In the genomic region with DNA sequence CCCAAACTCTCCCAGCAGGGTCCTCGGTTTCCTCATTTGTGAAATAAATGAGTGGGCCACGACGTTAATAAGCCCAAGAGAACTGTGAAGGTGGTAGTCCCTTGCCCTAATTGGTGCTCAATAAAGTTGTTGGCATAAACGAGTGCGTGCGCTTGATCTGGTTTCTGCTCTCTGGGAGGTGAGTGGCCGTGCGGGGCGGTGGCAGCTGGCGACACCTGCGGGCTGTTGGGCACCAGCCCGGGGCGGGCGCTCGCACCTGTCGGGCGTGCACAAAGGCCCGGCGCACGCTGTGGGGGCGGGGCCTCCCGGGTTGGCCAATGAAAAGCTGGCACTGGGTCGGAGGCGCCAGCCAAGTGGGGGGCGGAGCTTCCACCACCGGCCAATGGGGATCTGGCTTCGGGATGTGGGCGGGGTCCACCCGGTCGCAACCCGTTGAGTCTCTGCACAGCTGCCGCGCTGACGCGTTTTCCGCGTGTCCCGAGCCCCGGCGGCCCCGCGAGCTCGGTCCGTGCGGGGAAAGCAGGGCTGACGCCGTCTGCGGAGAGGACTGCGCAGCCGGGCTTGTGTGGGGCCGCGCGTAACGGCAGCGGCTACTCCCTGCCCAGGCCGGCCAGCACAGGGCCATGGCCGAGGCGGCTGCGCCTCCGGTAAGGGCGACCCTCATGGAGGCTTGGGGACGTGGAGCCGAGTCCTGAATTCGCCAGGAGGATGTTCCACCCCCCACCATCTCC, we compare ENCODE assay signal across 7 cellular contexts. TPM values are rescaled to one million over a fixed set of nuclear protein-coding genes. Genes with fewer than 3 reads are reported as not detected.
DNase-seq lines count a peak whose midpoint lies in the region; ATAC-seq and TF ChIP-seq lines count a peak whose summit lies in the region.

No MANE protein-coding gene starts in this region.

- CTCF ChIA-PET in WTC11 (lab: Charles Lee) = interaction anchor here (0.6 to 3.5 kb wide), 28 partner anchors 8 to 419 kb away, joined by 3 to 44 read pairs (median 3); partner anchors contain the start of genes ZNF212, ZNF282, ZNF398 and ZNF777

- H3K4me3 Mint-ChIP-seq in WTC11 (peak overlapping the region; percentile 98), immature natural killer cell (peak overlapping the region; percentile 89 to 97 (median 92))

- H3K9me3 Mint-ChIP-seq in WTC11 = no peaks in the 10 kb centered on the region
- H3K9me3 Mint-ChIP-seq in immature natural killer cell = no peaks in the 10 kb centered on the region

- POLR2A ChIA-PET in WTC11 (lab: Charles Lee) = interaction anchor here (1.0 to 2.0 kb wide), 8 partner anchors 9 to 114 kb away, joined by 3 to 7 read pairs (median 3); partner anchors contain the start of genes ZNF282 and ZNF783

- H3K27me3 ChIP-seq in spleen (replicated peaks in 1 of 7) = no peaks in the 10 kb centered on the region

- ATAC-seq in GM18499 (IDR thresholded peaks at IDR 0.05; ENCODE audit: insufficient read depth, unreplicated experiment) (peak; percentile 91), HG02884 (IDR thresholded peaks at IDR 0.05; ENCODE audit: unreplicated experiment) (peak; percentile 93), WTC11 (peak; percentile 96)

- H3K4me3 ChIP-seq in spleen = peak overlapping the region; percentile 53 to 77 (median 67)

- intact Hi-C loops in spleen (cut with DNase I; ENCODE audit: low total_unique reads) = no loop called here

- H3K27ac ChIP-seq in caudate nucleus (ENCODE audit: low read depth, low read length) (no peak overlapping the region), spleen (peak overlapping the region in 5 of 8 donors; percentile 45 to 67 (median 57))

- WGBS in spleen, 5 donors = 1 to 5% (median 2%) methylated on average over 29 to 64 of the region's 64 CpGs

- no peaks in the 10 kb centered on the region for H3K9me3 ChIP-seq in spleen

- H3K27ac Mint-ChIP-seq in WTC11 (peak overlapping the region; percentile 70; the same call in 1 of the 2 replicates), immature natural killer cell (peak overlapping the region in 5 of 6 donors; percentile 60 to 76 (median 68))

- peaks cover 17% of the 10 kb centered on the region for H3K4me1 Mint-ChIP-seq in WTC11
- peaks cover 31 to 40% of the 10 kb centered on the region in 2 donors for H3K4me1 Mint-ChIP-seq in immature natural killer cell

- peaks cover 0 to 53% (median 24%) of the 10 kb centered on the region in 6 donors for H3K36me3 ChIP-seq in spleen

- H3K27me3 Mint-ChIP-seq in WTC11 (ENCODE audit: low read depth) (peaks cover 27% of the 10 kb centered on the region), immature natural killer cell (ENCODE audit: low read depth in 3 of 3) (peaks cover 0 to 6% (median 4%) of the 10 kb centered on the region in 3 donors)

- peaks cover 4 to 38% (median 19%) of the 10 kb centered on the region in 6 donors for H3K4me1 ChIP-seq in spleen

- no peak for TF ChIP-seq POLR2A in spleen (IDR thresholded peaks at IDR 0.05)

- H3K36me3 Mint-ChIP-seq in WTC11 = peaks cover 5% of the 10 kb centered on the region; the same call in 1 of the 2 replicates
- peaks cover 0 to 3% (median 0%) of the 10 kb centered on the region in 3 donors for H3K36me3 Mint-ChIP-seq in immature natural killer cell

- peak; percentile 96 for DNase-seq in NCI-H2029 (lab: John Stamatoyannopoulos, UW)
- peak; percentile 99 for DNase-seq in WTC11 (ENCODE audit: low spot score)
- peak; percentile 5 to 96 (median 89) for DNase-seq in caudate nucleus (lab: John Stamatoyannopoulos, UW)
- peak; percentile 97 for DNase-seq in immature natural killer cell
- DNase-seq in spleen = peak; percentile 97

- TF ChIP-seq CTCF in WTC11 (IDR thresholded peaks at IDR 0.05) (no peak), spleen (IDR thresholded peaks at IDR 0.05 in 8 of 11, conservative IDR thresholded peaks at IDR 0.05 in 3 of 11) (peak in 4 of 11 experiments; percentile 12 to 42 (median 24))

TF ChIP-seq in WTC11, 78 proteins besides CTCF, POLR2A, EP300 and RAD21 (continues in another document):
- TF ChIP-seq CREB1 (CRISPR knock-in tag; IDR thresholded peaks at IDR 0.05) (peak; percentile 61), GRHL2 (CRISPR knock-in tag; IDR thresholded peaks at IDR 0.05; ENCODE audit: insufficient replicate concordance, severe bottlenecking) (no peak), JUN (CRISPR knock-in tag; IDR thresholded peaks at IDR 0.05) (0 out of 2 replicates have a peak, but pooled peaks have one; percentile 16), ZNF416 (CRISPR knock-in tag; IDR thresholded peaks at IDR 0.05) (peak; percentile 88), TP53 (CRISPR knock-in tag; IDR thresholded peaks at IDR 0.05) (peak; percentile 89; the same call in 1 of the 2 replicates), STAT6 (CRISPR knock-in tag; conservative IDR thresholded peaks at IDR 0.05; ENCODE audit: low read depth) (0 out of 2 replicates have a peak, but pooled peaks have one; percentile 43), USF2 (CRISPR knock-in tag; IDR thresholded peaks at IDR 0.05) (no peak; the same call in 1 of the 2 replicates)
- TF ChIP-seq, protein P1, sequence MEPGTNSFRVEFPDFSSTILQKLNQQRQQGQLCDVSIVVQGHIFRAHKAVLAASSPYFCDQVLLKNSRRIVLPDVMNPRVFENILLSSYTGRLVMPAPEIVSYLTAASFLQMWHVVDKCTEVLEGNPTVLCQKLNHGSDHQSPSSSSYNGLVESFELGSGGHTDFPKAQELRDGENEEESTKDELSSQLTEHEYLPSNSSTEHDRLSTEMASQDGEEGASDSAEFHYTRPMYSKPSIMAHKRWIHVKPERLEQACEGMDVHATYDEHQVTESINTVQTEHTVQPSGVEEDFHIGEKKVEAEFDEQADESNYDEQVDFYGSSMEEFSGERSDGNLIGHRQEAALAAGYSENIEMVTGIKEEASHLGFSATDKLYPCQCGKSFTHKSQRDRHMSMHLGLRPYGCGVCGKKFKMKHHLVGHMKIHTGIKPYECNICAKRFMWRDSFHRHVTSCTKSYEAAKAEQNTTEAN (CRISPR knock-in tag; IDR thresholded peaks at IDR 0.05) = peak; percentile 22; the same call in 1 of the 2 replicates
- TF ChIP-seq, protein P2, sequence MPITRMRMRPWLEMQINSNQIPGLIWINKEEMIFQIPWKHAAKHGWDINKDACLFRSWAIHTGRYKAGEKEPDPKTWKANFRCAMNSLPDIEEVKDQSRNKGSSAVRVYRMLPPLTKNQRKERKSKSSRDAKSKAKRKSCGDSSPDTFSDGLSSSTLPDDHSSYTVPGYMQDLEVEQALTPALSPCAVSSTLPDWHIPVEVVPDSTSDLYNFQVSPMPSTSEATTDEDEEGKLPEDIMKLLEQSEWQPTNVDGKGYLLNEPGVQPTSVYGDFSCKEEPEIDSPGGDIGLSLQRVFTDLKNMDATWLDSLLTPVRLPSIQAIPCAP (CRISPR knock-in tag; IDR thresholded peaks at IDR 0.05) = no peak
- TF ChIP-seq, protein P3, sequence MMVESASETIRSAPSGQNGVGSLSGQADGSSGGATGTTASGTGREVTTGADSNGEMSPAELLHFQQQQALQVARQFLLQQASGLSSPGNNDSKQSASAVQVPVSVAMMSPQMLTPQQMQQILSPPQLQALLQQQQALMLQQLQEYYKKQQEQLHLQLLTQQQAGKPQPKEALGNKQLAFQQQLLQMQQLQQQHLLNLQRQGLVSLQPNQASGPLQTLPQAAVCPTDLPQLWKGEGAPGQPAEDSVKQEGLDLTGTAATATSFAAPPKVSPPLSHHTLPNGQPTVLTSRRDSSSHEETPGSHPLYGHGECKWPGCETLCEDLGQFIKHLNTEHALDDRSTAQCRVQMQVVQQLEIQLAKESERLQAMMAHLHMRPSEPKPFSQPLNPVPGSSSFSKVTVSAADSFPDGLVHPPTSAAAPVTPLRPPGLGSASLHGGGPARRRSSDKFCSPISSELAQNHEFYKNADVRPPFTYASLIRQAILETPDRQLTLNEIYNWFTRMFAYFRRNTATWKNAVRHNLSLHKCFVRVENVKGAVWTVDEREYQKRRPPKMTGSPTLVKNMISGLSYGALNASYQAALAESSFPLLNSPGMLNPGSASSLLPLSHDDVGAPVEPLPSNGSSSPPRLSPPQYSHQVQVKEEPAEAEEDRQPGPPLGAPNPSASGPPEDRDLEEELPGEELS (CRISPR knock-in tag; IDR thresholded peaks at IDR 0.05) = peak; percentile 92

RNA-seq across cellular contexts. Expression of gene ZNF783, which starts 23.0 kb away (rescaled TPM):
- total RNA-seq in WTC11 (2021) (9.9 to 12.1 TPM (median 12.0 TPM) in 3 replicates), spleen (10 to 100 TPM; 13.8 to 24.8 (median 21.8) TPM)
- polyA plus RNA-seq in immature natural killer cell (1 to 10 TPM; 1.6 to 4.4 (median 3.0) TPM), spleen (10 to 100 TPM in 2 of 3 donors, 1 to 10 TPM in 1; 7.7 to 15.7 (median 12.2) TPM)

RNA-seq across cellular contexts. Expression of gene ZNF212, which starts 45.6 kb away (rescaled TPM):
- total RNA-seq in WTC11 (2021) = 19.7 to 23.0 TPM (median 21.7 TPM) in 3 replicates
- 10 to 100 TPM in 1 of 3 donors, 1 to 10 TPM in 2; 1.3 to 10.7 (median 3.7) TPM for polyA plus RNA-seq in immature natural killer cell
- 10 to 100 TPM in 6 of 7 donors, 1 to 10 TPM in 1; 9.1 to 15.0 (median 13.2) TPM for total RNA-seq in spleen
- 10 to 100 TPM in 2 of 3 donors, 1 to 10 TPM in 1; 6.7 to 13.4 (median 12.5) TPM for polyA plus RNA-seq in spleen
